In the genomic region with DNA sequence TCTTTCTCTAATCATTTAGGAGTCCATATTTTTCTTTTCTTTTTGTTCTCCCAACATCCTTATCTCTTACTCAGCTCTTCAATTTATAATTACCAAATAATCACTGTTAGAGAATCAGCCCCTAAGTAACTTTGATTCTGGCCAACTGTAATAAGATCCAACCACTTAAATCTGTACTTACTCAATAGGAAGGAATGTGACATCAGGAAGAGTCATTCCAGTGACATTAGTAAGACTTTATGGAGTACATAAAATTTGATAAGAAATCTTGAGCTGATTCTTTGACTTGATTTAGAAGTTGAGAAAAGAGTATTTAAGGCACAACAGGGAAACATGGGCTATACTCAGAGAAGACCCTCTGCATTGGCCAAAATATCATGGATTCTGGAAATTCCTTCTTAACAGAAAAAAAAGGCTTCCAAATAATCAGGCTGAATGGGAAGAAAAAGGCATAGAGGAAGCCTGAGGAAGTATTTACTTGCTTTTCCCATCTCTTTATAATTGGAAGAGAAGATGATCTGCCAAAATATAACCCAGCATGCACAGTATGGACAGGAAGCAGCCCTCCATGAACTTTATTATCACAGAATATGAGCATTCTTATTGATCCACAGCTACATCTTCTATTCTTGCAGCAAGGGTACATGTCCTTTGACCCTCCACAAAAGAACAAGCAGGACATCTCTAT, we compare ENCODE assay signal across 14 cellular contexts.
DNase-seq lines count a peak whose midpoint lies in the region; ATAC-seq and TF ChIP-seq lines count a peak whose summit lies in the region.
"Had no signal": no experiment of that assay in that cellular context is flagged by ENCODE, and none has a peak within 500 bp of the region (broad histone marks: within the 10 kb centered on the region; RNA-seq: fewer than 3 reads in every experiment).

No MANE protein-coding gene starts in this region.

- H3K9me3 ChIP-seq in mesenchymal stem cell (ENCODE audit: control insufficient read depth, low read length): no peaks in the 10 kb centered on the region

- ATAC-seq in HG02884 (IDR thresholded peaks at IDR 0.05; ENCODE audit: unreplicated experiment): no peak

- no peak overlapping the region for H3K14ac ChIP-seq in mesenchymal stem cell (ENCODE audit: low read length in 2 of 2)

- H2BK12ac ChIP-seq in mesenchymal stem cell (ENCODE audit: low read length in 2 of 2): no peak overlapping the region

- H2BK120ac ChIP-seq in mesenchymal stem cell (ENCODE audit: low read depth, low read length): no peak overlapping the region

- no peak for TF ChIP-seq CTCF in chondrocyte (IDR thresholded peaks at IDR 0.05)

- no peak overlapping the region for H2AK5ac ChIP-seq in mesenchymal stem cell (ENCODE audit: low read length, severe bottlenecking)

- peak; percentile 37 for DNase-seq in AG08396 (ENCODE audit: low spot score)
- DNase-seq in chondrocyte (ENCODE audit: low spot score): no peak
- DNase-seq in mesenchymal stem cell: peak; percentile 89
- DNase-seq in activated naive CD4-positive, alpha-beta T cell (lab: John Stamatoyannopoulos, UW): no peak
- no peak for DNase-seq in NCI-H2227 (lab: John Stamatoyannopoulos, UW; ENCODE audit: unreplicated experiment)
- DNase-seq in 8988T: no peak
- DNase-seq: activated CD8-positive, alpha-beta memory T cell treated with anti-CD3 and anti-CD28 coated beads, Interleukin-2, amount 50 U/mL, for 4 hours; CD8-positive, alpha-beta memory T cell; H9; immature natural killer cell; NCI-H2081 treated with DMSO at 0.1 percent for 48 hours; retina had no signal

- H3K36me3 ChIP-seq in mesenchymal stem cell (ENCODE audit: control insufficient read depth in 1 of 2, insufficient read depth in 2 of 2, low read depth in 1 of 2, low read length in 2 of 2): peaks cover 3 to 22% of the 10 kb centered on the region in 2 experiments

- no peaks in the 10 kb centered on the region for H3K27me3 Mint-ChIP-seq in chondrocyte (ENCODE audit: low read depth)
- H3K27me3 Mint-ChIP-seq: CD8-positive, alpha-beta memory T cell had no signal

- no peak overlapping the region for H3K18ac ChIP-seq in mesenchymal stem cell (ENCODE audit: low read depth in 1 of 2, low read length in 2 of 2)

- peak overlapping the region; percentile 85 for H3K27ac ChIP-seq in mesenchymal stem cell (ENCODE audit: low read length, poor library complexity, severe bottlenecking)

- no peak overlapping the region for H2BK5ac ChIP-seq in mesenchymal stem cell (ENCODE audit: low read depth, low read length, poor library complexity, severe bottlenecking)

- TF ChIP-seq RAD21 in Ishikawa (IDR thresholded peaks at IDR 0.05; ENCODE audit: low read depth): no peak

- peaks cover 14% of the 10 kb centered on the region for H3K36me3 Mint-ChIP-seq in chondrocyte (ENCODE audit: low read depth)

- H2BK15ac ChIP-seq in mesenchymal stem cell (ENCODE audit: low read depth, poor library complexity, severe bottlenecking): no peak overlapping the region

- peak; percentile 54; the same call in 1 of the 2 replicates for TF ChIP-seq EP300 in Ishikawa (IDR thresholded peaks at IDR 0.05; ENCODE audit: borderline replicate concordance)

- H3K4me3 ChIP-seq in mesenchymal stem cell (ENCODE audit: insufficient read depth in 1 of 2, low read depth in 1 of 2, low read length in 2 of 2): peak overlapping the region in 1 of 2 experiments; percentile 35

- no peak overlapping the region for H3K4me3 Mint-ChIP-seq in chondrocyte (ENCODE audit: unreplicated experiment)
- H3K4me3 Mint-ChIP-seq: CD8-positive, alpha-beta memory T cell; H9; immature natural killer cell had no signal

- H3K9ac ChIP-seq in mesenchymal stem cell (ENCODE audit: low read length): peak overlapping the region; percentile 59

- H3K4me1 Mint-ChIP-seq in chondrocyte (ENCODE audit: low read depth): peaks cover 25% of the 10 kb centered on the region
- H3K4me1 Mint-ChIP-seq: CD8-positive, alpha-beta memory T cell; H9 had no signal

- no peak overlapping the region for H4K91ac ChIP-seq in mesenchymal stem cell (ENCODE audit: low read length)

- H3K4ac ChIP-seq in mesenchymal stem cell (ENCODE audit: low read depth in 1 of 2, low read length in 2 of 2): no peak overlapping the region

- H3K23ac ChIP-seq in mesenchymal stem cell (ENCODE audit: low read length in 2 of 2): no peak overlapping the region

- no peak overlapping the region for H2AFZ ChIP-seq in mesenchymal stem cell (ENCODE audit: low read depth, low read length)

- no peak overlapping the region for H3K4me2 ChIP-seq in mesenchymal stem cell (ENCODE audit: low read length, poor library complexity, severe bottlenecking)

- H4K8ac ChIP-seq in mesenchymal stem cell (ENCODE audit: low read length): no peak overlapping the region

- H3K27me3 ChIP-seq in mesenchymal stem cell (ENCODE audit: control insufficient read depth in 1 of 2, insufficient read depth in 1 of 2, low read length in 2 of 2): no peaks in the 10 kb centered on the region

- H3K4me1 ChIP-seq in mesenchymal stem cell (ENCODE audit: control insufficient read depth, insufficient read depth, low read depth, low read length): no peaks in the 10 kb centered on the region

- H3K79me1 ChIP-seq in mesenchymal stem cell (replicated peaks; ENCODE audit: low read length, poor library complexity, severe bottlenecking): peaks cover 5% of the 10 kb centered on the region

- peaks cover 3% of the 10 kb centered on the region for H3K9me3 Mint-ChIP-seq in chondrocyte (ENCODE audit: low read depth)
- H3K9me3 Mint-ChIP-seq: CD8-positive, alpha-beta memory T cell; H9; immature natural killer cell had no signal

- peak overlapping the region; percentile 90 for H3K27ac Mint-ChIP-seq in chondrocyte (ENCODE audit: unreplicated experiment)
- H3K27ac Mint-ChIP-seq: H9 had no signal

TF ChIP-seq in Ishikawa, 13 proteins besides CTCF, POLR2A, EP300 and RAD21:
- TF ChIP-seq, protein P1, sequence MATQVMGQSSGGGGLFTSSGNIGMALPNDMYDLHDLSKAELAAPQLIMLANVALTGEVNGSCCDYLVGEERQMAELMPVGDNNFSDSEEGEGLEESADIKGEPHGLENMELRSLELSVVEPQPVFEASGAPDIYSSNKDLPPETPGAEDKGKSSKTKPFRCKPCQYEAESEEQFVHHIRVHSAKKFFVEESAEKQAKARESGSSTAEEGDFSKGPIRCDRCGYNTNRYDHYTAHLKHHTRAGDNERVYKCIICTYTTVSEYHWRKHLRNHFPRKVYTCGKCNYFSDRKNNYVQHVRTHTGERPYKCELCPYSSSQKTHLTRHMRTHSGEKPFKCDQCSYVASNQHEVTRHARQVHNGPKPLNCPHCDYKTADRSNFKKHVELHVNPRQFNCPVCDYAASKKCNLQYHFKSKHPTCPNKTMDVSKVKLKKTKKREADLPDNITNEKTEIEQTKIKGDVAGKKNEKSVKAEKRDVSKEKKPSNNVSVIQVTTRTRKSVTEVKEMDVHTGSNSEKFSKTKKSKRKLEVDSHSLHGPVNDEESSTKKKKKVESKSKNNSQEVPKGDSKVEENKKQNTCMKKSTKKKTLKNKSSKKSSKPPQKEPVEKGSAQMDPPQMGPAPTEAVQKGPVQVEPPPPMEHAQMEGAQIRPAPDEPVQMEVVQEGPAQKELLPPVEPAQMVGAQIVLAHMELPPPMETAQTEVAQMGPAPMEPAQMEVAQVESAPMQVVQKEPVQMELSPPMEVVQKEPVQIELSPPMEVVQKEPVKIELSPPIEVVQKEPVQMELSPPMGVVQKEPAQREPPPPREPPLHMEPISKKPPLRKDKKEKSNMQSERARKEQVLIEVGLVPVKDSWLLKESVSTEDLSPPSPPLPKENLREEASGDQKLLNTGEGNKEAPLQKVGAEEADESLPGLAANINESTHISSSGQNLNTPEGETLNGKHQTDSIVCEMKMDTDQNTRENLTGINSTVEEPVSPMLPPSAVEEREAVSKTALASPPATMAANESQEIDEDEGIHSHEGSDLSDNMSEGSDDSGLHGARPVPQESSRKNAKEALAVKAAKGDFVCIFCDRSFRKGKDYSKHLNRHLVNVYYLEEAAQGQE (IDR thresholded peaks at IDR 0.05; ENCODE audit: low read depth): no peak
- TF ChIP-seq CREB1 (IDR thresholded peaks at IDR 0.05; ENCODE audit: low read depth) (peak; percentile 19; the same call in 1 of the 2 replicates), FOXM1 (IDR thresholded peaks at IDR 0.05; ENCODE audit: borderline replicate concordance, low read depth) (peak; percentile 53; the same call in 1 of the 2 replicates), NFIC (IDR thresholded peaks at IDR 0.05) (peak; percentile 57), CEBPB (IDR thresholded peaks at IDR 0.05) (peak; percentile 74), TEAD4 (IDR thresholded peaks at IDR 0.05) (peak; percentile 77; the same call in 1 of the 2 replicates)

Comparison
In these comparisons a context has a peak if more than half of its experiments do, and no peak if none do; other contexts are left out.
1. DNase-seq: peak in AG08396 (single experiment) and mesenchymal stem cell (single experiment); none in chondrocyte (single experiment), activated naive CD4-positive, alpha-beta T cell (0 of 4), NCI-H2227 (single experiment) and 8988T (single experiment).